27 cellular contexts compared by ENCODE assay signal in genomic region chr1:67040405-67040804, GRCh38.
"Had no signal": no experiment of that assay in that cellular context is flagged by ENCODE, and none has a peak within 500 bp of the region (broad histone marks: within the 10 kb centered on the region; RNA-seq: fewer than 3 reads in every experiment).

No MANE protein-coding gene starts in this region.

- H3K9me3 Mint-ChIP-seq: activated CD4-positive, alpha-beta memory T cell treated with anti-CD3 and anti-CD28 coated beads for 36 hours; activated naive CD4-positive, alpha-beta T cell treated with anti-CD3 and anti-CD28 coated beads for 36 hours had no signal

- ATAC-seq: activated T-helper 17 cell treated with anti-CD3 and anti-CD28 coated beads, Interleukin-2, amount 50 U/mL, for 72 hours; Panc1 had no signal

- H3K27ac ChIP-seq: brain microvascular endothelial cell, cardiac muscle cell, KMS-11, RWPE1, SJCRH30 had no signal

- H3K4me3 ChIP-seq: cardiac muscle cell, SJCRH30 had no signal

- H3K27ac Mint-ChIP-seq: activated CD4-positive, alpha-beta memory T cell treated with anti-CD3 and anti-CD28 coated beads for 36 hours; activated naive CD4-positive, alpha-beta T cell treated with anti-CD3 and anti-CD28 coated beads for 36 hours; activated naive CD8-positive, alpha-beta T cell; activated T-helper 17 cell treated with anti-CD3 and anti-CD28 coated beads, Interleukin-2, amount 50 U/mL, for 72 hours had no signal

- H3K27me3 Mint-ChIP-seq: activated CD4-positive, alpha-beta memory T cell treated with anti-CD3 and anti-CD28 coated beads for 36 hours; activated naive CD8-positive, alpha-beta T cell; activated T-helper 17 cell treated with anti-CD3 and anti-CD28 coated beads, Interleukin-2, amount 50 U/mL, for 72 hours had no signal

- H3K4me1 Mint-ChIP-seq: activated T-helper 17 cell treated with anti-CD3 and anti-CD28 coated beads, Interleukin-2, amount 50 U/mL, for 72 hours had no signal

- DNase-seq: activated CD4-positive, alpha-beta memory T cell treated with anti-CD3 and anti-CD28 coated beads for 36 hours; activated CD4-positive, alpha-beta T cell treated with anti-CD3 and anti-CD28 coated beads for 48 hours; activated CD4-positive, CD25-positive, alpha-beta regulatory T cell treated with anti-CD3 and anti-CD28 coated beads, Interleukin-2, amount 50 U/mL, for 72 hours; activated CD8-positive, alpha-beta memory T cell treated with anti-CD3 and anti-CD28 coated beads for 24 hours; activated gamma-delta T cell; activated naive CD4-positive, alpha-beta T cell treated with anti-CD3 and anti-CD28 coated beads for 36 hours; activated T-cell treated with anti-CD3 and anti-CD28 coated beads, Interleukin-2, amount 50 U/mL, for 48 hours; amygdala; brain microvascular endothelial cell; MV-4-11; NCI-H1092 treated with DMSO at 0.1 percent for 48 hours; NCI-H1436 treated with DMSO at 0.1 percent for 48 hours; NCI-H187; NCI-H2081; NCI-H510A treated with DMSO at 0.1 percent for 48 hours; NCI-H69; NK-92 treated with Interleukin-12 subunit alpha and Interleukin-12 subunit beta, amount 100 ng/mL, for 24 hours; OCI-M1; Right ventricle myocardium superior; SJCRH30; SK-N-SH had no signal

- H3K27me3 ChIP-seq: brain microvascular endothelial cell, cardiac muscle cell, SJCRH30 had no signal

- H3K4me3 Mint-ChIP-seq: activated CD4-positive, alpha-beta memory T cell treated with anti-CD3 and anti-CD28 coated beads for 36 hours; activated naive CD4-positive, alpha-beta T cell treated with anti-CD3 and anti-CD28 coated beads for 36 hours; activated naive CD8-positive, alpha-beta T cell; activated T-helper 17 cell treated with anti-CD3 and anti-CD28 coated beads, Interleukin-2, amount 50 U/mL, for 72 hours had no signal

- H3K9me3 ChIP-seq: SK-N-SH had no signal

- H3K9me2 ChIP-seq: SK-N-SH had no signal

- H3K9ac ChIP-seq: KMS-11, SK-N-SH had no signal

- H3K4me2 ChIP-seq: KMS-11, SK-N-SH had no signal

- H3K4me1 ChIP-seq: SJCRH30 had no signal
